11 cellular contexts compared by ENCODE assay signal in the genomic region with DNA sequence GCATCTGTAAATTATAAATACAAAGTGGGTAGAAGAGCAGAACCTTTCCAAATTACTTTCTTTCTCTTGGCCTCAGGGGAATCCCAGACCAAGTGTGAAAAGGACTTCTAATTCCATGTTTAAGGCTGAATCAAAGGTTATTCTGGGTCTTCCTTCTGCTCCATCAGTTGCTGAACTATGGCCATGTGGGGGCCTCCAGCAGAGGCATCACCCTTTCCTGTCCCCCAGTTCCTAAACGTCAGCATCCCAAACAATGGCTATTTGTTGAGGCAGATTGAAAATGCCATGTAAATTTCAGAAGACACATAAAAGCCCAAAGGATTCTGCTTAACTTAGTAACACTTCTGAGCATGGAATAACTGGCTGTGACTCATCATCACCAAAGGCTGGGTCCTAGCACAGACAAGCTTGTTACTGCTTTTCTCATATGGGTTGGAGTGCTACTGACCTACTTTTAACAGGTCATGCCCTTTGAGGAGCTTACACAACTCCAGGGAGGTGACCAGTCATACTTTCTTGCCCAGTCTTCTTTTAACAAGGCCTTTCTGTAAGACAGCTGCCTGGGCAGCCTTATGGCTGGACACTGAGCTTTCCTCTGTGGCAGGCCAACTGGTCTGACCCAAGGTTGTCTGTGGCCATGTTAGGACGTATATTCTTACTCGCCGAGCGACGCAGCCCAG.
DNase-seq lines count a peak whose midpoint lies in the region; ATAC-seq and TF ChIP-seq lines count a peak whose summit lies in the region.
"Had no signal": no experiment of that assay in that cellular context is flagged by ENCODE, and none has a peak within 500 bp of the region (broad histone marks: within the 10 kb centered on the region; RNA-seq: fewer than 3 reads in every experiment).

No MANE protein-coding gene starts in this region.

- H3F3A ChIP-seq in PC-9 (ENCODE audit: insufficient read depth, low read depth) = 0 out of 2 replicates have a peak, but pooled peaks cover 3% of the 10 kb centered on the region

- peaks cover 19% of the 10 kb centered on the region for H3K4me1 ChIP-seq in PC-9 (replicated peaks; ENCODE audit: insufficient read depth)

- H3K36me3 ChIP-seq in PC-9 (ENCODE audit: low read depth) = no peaks in the 10 kb centered on the region

- no peaks in the 10 kb centered on the region for H4K20me1 ChIP-seq in PC-9 (ENCODE audit: insufficient read depth)

- no peaks in the 10 kb centered on the region for H3K9me3 Mint-ChIP-seq in natural killer cell
- H3K9me3 Mint-ChIP-seq: H9, nephron had no signal

- no TSS peak for BruUV-seq in PC-9 (replicated peaks; lab: Mats Ljungman, UMichigan)

- intact Hi-C loops in PC-9 (cut with micrococcal nuclease; ENCODE audit: unreplicated experiment) (no loop called here), natural killer cell (cut with micrococcal nuclease) (no loop called here)

- H3K4me3 Mint-ChIP-seq in natural killer cell = no peak overlapping the region
- H3K4me3 Mint-ChIP-seq: H9, nephron had no signal

- H2AFZ ChIP-seq in PC-9 = no peak overlapping the region

- H3K9me3 ChIP-seq in AG04450 (ENCODE audit: control insufficient read depth, insufficient read depth, low read length) = no peaks in the 10 kb centered on the region
- no peaks in the 10 kb centered on the region for H3K9me3 ChIP-seq in PC-9 (ENCODE audit: insufficient read depth, low read depth)

- no peaks in the 10 kb centered on the region for H3K79me2 ChIP-seq in PC-9 (ENCODE audit: low read depth)

- peak overlapping the region; percentile 8; the same call in 1 of the 2 replicates for H3K4me2 ChIP-seq in PC-9

- H3K27me3 Mint-ChIP-seq in natural killer cell (ENCODE audit: low read depth in 2 of 2) = no peaks in the 10 kb centered on the region

- H3K4me1 Mint-ChIP-seq in natural killer cell = no peaks in the 10 kb centered on the region
- H3K4me1 Mint-ChIP-seq: H9, nephron had no signal

- ATAC-seq in natural killer cell (peak in 2 of 3 donors; percentile 36 to 48), GM19035 (IDR thresholded peaks at IDR 0.05; ENCODE audit: unreplicated experiment) (no peak)

- POLR2A ChIA-PET in AG04450 (lab: Yijun Ruan, JAX) (interaction anchor here (0.8 kb wide), 2 partner anchors 37 to 140 kb away, joined by 3 to 4 read pairs; no protein-coding TSS in a partner anchor), PC-9 (lab: Charles Lee; ENCODE audit: unreplicated experiment) (interaction anchor here (0.5 to 0.6 kb wide), 4 partner anchors 11 to 420 kb away, joined by 3 to 8 read pairs (median 4); no protein-coding TSS in a partner anchor)

- no peak overlapping the region for H3K27ac Mint-ChIP-seq in natural killer cell

- CTCF ChIA-PET in AG04450 (lab: Charles Lee) (no interaction called here), PC-9 (lab: Charles Lee) (no interaction called here)

- H3K27me3 ChIP-seq in AG04450 (ENCODE audit: control insufficient read depth, insufficient read depth, low read length) = no peaks in the 10 kb centered on the region
- H3K27me3 ChIP-seq in PC-9 (ENCODE audit: insufficient read depth, low read depth) = no peaks in the 10 kb centered on the region

- no peak overlapping the region for H3K4me3 ChIP-seq in AG04450 (ENCODE audit: low read depth, low read length)
- H3K4me3 ChIP-seq in PC-9 = no peak overlapping the region

- peaks cover 9% of the 10 kb centered on the region for H3K36me3 Mint-ChIP-seq in natural killer cell

- TF ChIP-seq CTCF in AG04450 (IDR thresholded peaks at IDR 0.05; ENCODE audit: low read depth, low read length) (no peak), PC-9 (conservative IDR thresholded peaks at IDR 0.05) (no peak), natural killer cell (IDR thresholded peaks at IDR 0.05) (no peak)

- DNase-seq in AG04450 (ENCODE audit: low read depth, low spot score) (peak; percentile 32), PC-9 (peak; percentile 27 to 86), epithelial cell of prostate (ENCODE audit: low read depth, low spot score) (peak; percentile 22), natural killer cell (no peak), NCI-H2227 treated with DMSO at 0.1 percent for 48 hours (lab: John Stamatoyannopoulos, UW) (no peak), cortex of kidney (lab: John Stamatoyannopoulos, UW) (no peak), midbrain (lab: John Stamatoyannopoulos, UW) (no peak)
- DNase-seq: H9, NCI-H510A had no signal

- H3K9me2 ChIP-seq in PC-9 (ENCODE audit: insufficient read depth) = no peaks in the 10 kb centered on the region

- H3K27ac ChIP-seq in AG04450 (ENCODE audit: low read depth, low read length) (peak overlapping the region; percentile 63), PC-9 (peak overlapping the region; percentile 39), epithelial cell of prostate (peak overlapping the region; percentile 45)

Comparison
In these comparisons a context has a peak if more than half of its experiments do, and no peak if none do; other contexts are left out.
1. DNase-seq: peak in AG04450 (single experiment), PC-9 (2 of 2) and epithelial cell of prostate (single experiment); none in natural killer cell (single experiment), NCI-H2227 treated with DMSO at 0.1 percent for 48 hours (single experiment), cortex of kidney (single experiment) and midbrain (single experiment).
2. Peak in every context shown above with its lines, with median percentiles within 50 percentile points of each other: H3K27ac ChIP-seq.